34 cellular contexts compared by ENCODE assay signal in genomic region chr12:119627686-119628085, GRCh38. TPM values are rescaled to one million over a fixed set of nuclear protein-coding genes. Genes with fewer than 3 reads are reported as not detected.
"Had no signal": no experiment of that assay in that cellular context is flagged by ENCODE, and none has a peak within 500 bp of the region (broad histone marks: within the 10 kb centered on the region; RNA-seq: fewer than 3 reads in every experiment).

No MANE protein-coding gene starts in this region.

- DNase-seq: activated CD4-positive, alpha-beta T cell treated with anti-CD3 and anti-CD28 coated beads, Interleukin-2, amount 10 ng/mL, durations not matched to agents 24 days and 14 days; activated CD4-positive, alpha-beta T cell treated with anti-CD3 and anti-CD28 coated beads, Interleukin-2, amount 50 U/mL, for 4 hours; activated CD8-positive, alpha-beta T cell treated with anti-CD3 and anti-CD28 coated beads for 36 hours; activated effector memory CD4-positive, alpha-beta T cell treated with anti-CD3 and anti-CD28 coated beads, Interleukin-2, amount 50 U/mL, for 16 hours; activated naive CD4-positive, alpha-beta T cell; activated naive CD4-positive, alpha-beta T cell treated with anti-CD3 and anti-CD28 coated beads, Interleukin-2, amount 50 U/mL, for 16 hours; activated naive CD8-positive, alpha-beta T cell treated with anti-CD3 and anti-CD28 coated beads for 36 hours; activated T-cell treated with anti-CD3 and anti-CD28 coated beads, Interleukin-2, amount 50 U/mL, for 1 hour; activated T-cell treated with anti-CD3 and anti-CD28 coated beads, Interleukin-2, amount 50 U/mL, for 72 hours; amniotic stem cell; aorta; brain microvascular endothelial cell; Kasumi-1; KG1; MG63; NCI-H1048; NCI-H1105 treated with DMSO at 0.1 percent for 48 hours; NCI-H1436; NCI-H1694 treated with DMSO at 0.1 percent for 48 hours; NCI-H2029; NCI-H2107; NCI-H2171; NCI-H524; NCI-H69; NCI-H82; SHP77; SJCRH30 had no signal

- H3K4me3 ChIP-seq: MG63, SJCRH30, SK-N-MC had no signal

- H3K9me3 ChIP-seq: MG63, SJCRH30 had no signal

- H3K27me3 ChIP-seq: brain microvascular endothelial cell, MG63, SJCRH30 had no signal

- H3K9me3 Mint-ChIP-seq: activated CD8-positive, alpha-beta T cell treated with anti-CD3 and anti-CD28 coated beads for 36 hours; activated naive CD8-positive, alpha-beta T cell treated with anti-CD3 and anti-CD28 coated beads for 36 hours; activated T-cell treated with anti-CD3 and anti-CD28 coated beads, Interleukin-2, amount 50 U/mL, for 72 hours; activated T-helper 17 cell treated with anti-CD3 and anti-CD28 coated beads, Interleukin-2, amount 50 U/mL, for 72 hours had no signal

- H3K4me1 Mint-ChIP-seq: activated CD4-positive, alpha-beta T cell treated with anti-CD3 and anti-CD28 coated beads, Interleukin-2, amount 10 ng/mL, durations not matched to agents 24 days and 14 days; activated naive CD8-positive, alpha-beta T cell treated with anti-CD3 and anti-CD28 coated beads for 36 hours; activated T-helper 17 cell treated with anti-CD3 and anti-CD28 coated beads, Interleukin-2, amount 50 U/mL, for 72 hours had no signal

- FAIRE-seq: TTC549 had no signal

- H3K36me3 ChIP-seq: brain microvascular endothelial cell, MG63, SJCRH30 had no signal

- H3K27ac ChIP-seq: brain microvascular endothelial cell, SJCRH30, SK-N-MC had no signal

- H3K27ac Mint-ChIP-seq: activated CD4-positive, alpha-beta T cell treated with anti-CD3 and anti-CD28 coated beads, Interleukin-2, amount 10 ng/mL, durations not matched to agents 24 days and 14 days; activated CD8-positive, alpha-beta T cell treated with anti-CD3 and anti-CD28 coated beads for 36 hours; activated naive CD8-positive, alpha-beta T cell treated with anti-CD3 and anti-CD28 coated beads for 36 hours; activated T-cell treated with anti-CD3 and anti-CD28 coated beads, Interleukin-2, amount 50 U/mL, for 72 hours; activated T-helper 17 cell treated with anti-CD3 and anti-CD28 coated beads, Interleukin-2, amount 50 U/mL, for 72 hours had no signal

- H3K4me3 Mint-ChIP-seq: activated CD4-positive, alpha-beta T cell treated with anti-CD3 and anti-CD28 coated beads, Interleukin-2, amount 10 ng/mL, durations not matched to agents 24 days and 14 days; activated CD8-positive, alpha-beta T cell treated with anti-CD3 and anti-CD28 coated beads for 36 hours; activated naive CD8-positive, alpha-beta T cell treated with anti-CD3 and anti-CD28 coated beads for 36 hours; activated T-cell treated with anti-CD3 and anti-CD28 coated beads, Interleukin-2, amount 50 U/mL, for 72 hours; activated T-helper 17 cell treated with anti-CD3 and anti-CD28 coated beads, Interleukin-2, amount 50 U/mL, for 72 hours had no signal

- H3K36me3 Mint-ChIP-seq: activated naive CD8-positive, alpha-beta T cell treated with anti-CD3 and anti-CD28 coated beads for 36 hours had no signal

- ATAC-seq: activated CD8-positive, alpha-beta T cell treated with anti-CD3 and anti-CD28 coated beads for 36 hours; activated T-cell treated with anti-CD3 and anti-CD28 coated beads, Interleukin-2, amount 50 U/mL, for 72 hours; activated T-helper 17 cell treated with anti-CD3 and anti-CD28 coated beads, Interleukin-2, amount 50 U/mL, for 72 hours; Panc1 had no signal

RNA-seq across cellular contexts. Expression of gene TMEM233, which starts 34.1 kb away (rescaled TPM):
- total RNA-seq: activated CD4-positive, alpha-beta T cell treated with anti-CD3 and anti-CD28 coated beads, Interleukin-2, amount 10 ng/mL, durations not matched to agents 24 days and 14 days; activated CD8-positive, alpha-beta memory T cell treated with anti-CD3 and anti-CD28 coated beads for 36 hours; activated CD8-positive, alpha-beta T cell treated with anti-CD3 and anti-CD28 coated beads for 36 hours; activated naive CD8-positive, alpha-beta T cell treated with anti-CD3 and anti-CD28 coated beads for 36 hours; activated T-cell treated with anti-CD3 and anti-CD28 coated beads, Interleukin-2, amount 50 U/mL, for 72 hours; activated T-helper 17 cell treated with anti-CD3 and anti-CD28 coated beads, Interleukin-2, amount 50 U/mL, for 72 hours; T-helper 1 cell treated with Interleukin-12 subunit alpha and Interleukin-12 subunit beta and Interleukin-4 antibody, amounts not matched to agents 30 ng/mL and 1 ng/mL, for 36 hours; T-helper 2 cell treated with Interferon-gamma antibody and Interleukin-4, amounts not matched to agents 100 ng/mL and 5 ng/mL, for 36 hours had no signal
- polyA plus RNA-seq: aorta had no signal
